Comparison of ENCODE assay signal across 1 cellular context in the genomic region with DNA sequence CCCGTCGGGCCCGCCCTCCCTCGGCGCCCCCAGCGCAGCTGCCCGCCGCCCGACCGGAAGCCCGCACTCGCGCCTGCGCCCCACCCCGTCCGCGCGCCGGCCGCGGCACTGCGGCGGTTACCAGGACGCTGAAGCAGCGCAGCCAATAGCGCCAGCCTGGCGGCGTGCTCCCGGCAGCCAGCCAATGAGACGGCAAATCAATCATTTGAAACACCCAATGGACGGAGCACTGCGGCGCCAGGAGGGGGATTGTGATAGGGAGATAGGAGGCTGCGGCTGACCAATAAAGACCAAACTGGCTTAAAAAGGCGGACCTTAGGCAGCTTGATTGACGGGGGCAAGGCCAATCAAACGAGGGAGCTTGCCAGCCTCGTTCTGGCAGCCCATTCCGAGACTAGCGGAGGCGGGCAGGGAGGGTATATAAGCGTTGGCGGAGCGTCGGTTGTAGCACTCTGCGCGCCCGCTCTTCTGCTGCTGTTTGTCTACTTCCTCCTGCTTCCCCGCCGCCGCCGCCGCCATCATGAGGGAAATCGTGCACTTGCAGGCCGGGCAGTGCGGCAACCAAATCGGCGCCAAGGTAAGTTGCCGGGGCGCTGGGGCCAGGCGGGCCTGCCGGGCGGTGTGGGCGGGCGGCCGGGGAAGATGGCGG.
TF ChIP-seq lines count a peak whose summit lies in the region.

A gene (plus strand): TSS at position 447 of the 649 bp plus-strand sequence. CDS start 74 bp downstream, at position 521.

TF ChIP-seq in WTC11, 78 proteins besides CTCF, POLR2A, EP300 and RAD21 (continued from another document):
- TF ChIP-seq, protein P1, sequence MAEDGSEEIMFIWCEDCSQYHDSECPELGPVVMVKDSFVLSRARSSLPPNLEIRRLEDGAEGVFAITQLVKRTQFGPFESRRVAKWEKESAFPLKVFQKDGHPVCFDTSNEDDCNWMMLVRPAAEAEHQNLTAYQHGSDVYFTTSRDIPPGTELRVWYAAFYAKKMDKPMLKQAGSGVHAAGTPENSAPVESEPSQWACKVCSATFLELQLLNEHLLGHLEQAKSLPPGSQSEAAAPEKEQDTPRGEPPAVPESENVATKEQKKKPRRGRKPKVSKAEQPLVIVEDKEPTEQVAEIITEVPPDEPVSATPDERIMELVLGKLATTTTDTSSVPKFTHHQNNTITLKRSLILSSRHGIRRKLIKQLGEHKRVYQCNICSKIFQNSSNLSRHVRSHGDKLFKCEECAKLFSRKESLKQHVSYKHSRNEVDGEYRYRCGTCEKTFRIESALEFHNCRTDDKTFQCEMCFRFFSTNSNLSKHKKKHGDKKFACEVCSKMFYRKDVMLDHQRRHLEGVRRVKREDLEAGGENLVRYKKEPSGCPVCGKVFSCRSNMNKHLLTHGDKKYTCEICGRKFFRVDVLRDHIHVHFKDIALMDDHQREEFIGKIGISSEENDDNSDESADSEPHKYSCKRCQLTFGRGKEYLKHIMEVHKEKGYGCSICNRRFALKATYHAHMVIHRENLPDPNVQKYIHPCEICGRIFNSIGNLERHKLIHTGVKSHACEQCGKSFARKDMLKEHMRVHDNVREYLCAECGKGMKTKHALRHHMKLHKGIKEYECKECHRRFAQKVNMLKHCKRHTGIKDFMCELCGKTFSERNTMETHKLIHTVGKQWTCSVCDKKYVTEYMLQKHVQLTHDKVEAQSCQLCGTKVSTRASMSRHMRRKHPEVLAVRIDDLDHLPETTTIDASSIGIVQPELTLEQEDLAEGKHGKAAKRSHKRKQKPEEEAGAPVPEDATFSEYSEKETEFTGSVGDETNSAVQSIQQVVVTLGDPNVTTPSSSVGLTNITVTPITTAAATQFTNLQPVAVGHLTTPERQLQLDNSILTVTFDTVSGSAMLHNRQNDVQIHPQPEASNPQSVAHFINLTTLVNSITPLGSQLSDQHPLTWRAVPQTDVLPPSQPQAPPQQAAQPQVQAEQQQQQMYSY (CRISPR knock-in tag; IDR thresholded peaks at IDR 0.05): no peak
- peak; percentile 96 for TF ChIP-seq RORB (CRISPR knock-in tag; IDR thresholded peaks at IDR 0.05)
- TF ChIP-seq, protein P2, sequence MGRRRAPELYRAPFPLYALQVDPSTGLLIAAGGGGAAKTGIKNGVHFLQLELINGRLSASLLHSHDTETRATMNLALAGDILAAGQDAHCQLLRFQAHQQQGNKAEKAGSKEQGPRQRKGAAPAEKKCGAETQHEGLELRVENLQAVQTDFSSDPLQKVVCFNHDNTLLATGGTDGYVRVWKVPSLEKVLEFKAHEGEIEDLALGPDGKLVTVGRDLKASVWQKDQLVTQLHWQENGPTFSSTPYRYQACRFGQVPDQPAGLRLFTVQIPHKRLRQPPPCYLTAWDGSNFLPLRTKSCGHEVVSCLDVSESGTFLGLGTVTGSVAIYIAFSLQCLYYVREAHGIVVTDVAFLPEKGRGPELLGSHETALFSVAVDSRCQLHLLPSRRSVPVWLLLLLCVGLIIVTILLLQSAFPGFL (CRISPR knock-in tag; IDR thresholded peaks at IDR 0.05; ENCODE audit: borderline replicate concordance): no peak
- peak; percentile 67; the same call in 1 of the 2 replicates for TF ChIP-seq NFE2L1 (CRISPR knock-in tag; IDR thresholded peaks at IDR 0.05)
- no peak for TF ChIP-seq GTF2I (CRISPR knock-in tag; conservative IDR thresholded peaks at IDR 0.05)
- TF ChIP-seq, protein P3, sequence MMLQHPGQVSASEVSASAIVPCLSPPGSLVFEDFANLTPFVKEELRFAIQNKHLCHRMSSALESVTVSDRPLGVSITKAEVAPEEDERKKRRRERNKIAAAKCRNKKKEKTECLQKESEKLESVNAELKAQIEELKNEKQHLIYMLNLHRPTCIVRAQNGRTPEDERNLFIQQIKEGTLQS (CRISPR knock-in tag; conservative IDR thresholded peaks at IDR 0.05): no peak
- TF ChIP-seq ESRRA (CRISPR knock-in tag; IDR thresholded peaks at IDR 0.05; ENCODE audit: borderline replicate concordance): no peak; the same call in 1 of the 2 replicates
